Comparison of ENCODE assay signal across 10 cellular contexts in genomic region chr2:237860273-237860935, GRCh38. TPM values are rescaled to one million over a fixed set of nuclear protein-coding genes. Genes with fewer than 3 reads are reported as not detected.
A peak's percentile ranks its signal among the peaks of the same experiment; 100 is the strongest.
DNase-seq lines count a peak whose midpoint lies in the region; ATAC-seq, FAIRE-seq and TF ChIP-seq lines count a peak whose summit lies in the region.
"Had no signal": no experiment of that assay in that cellular context is flagged by ENCODE, and none has a peak within 500 bp of the region (broad histone marks: within the 10 kb centered on the region; RNA-seq: fewer than 3 reads in every experiment).

No MANE protein-coding gene starts in this region.

- no peak for ATAC-seq in activated CD4-positive, alpha-beta T cell treated with anti-CD3 and anti-CD28 coated beads for 36 hours

- H3K4me3 Mint-ChIP-seq in activated CD4-positive, alpha-beta T cell treated with anti-CD3 and anti-CD28 coated beads for 36 hours: peak overlapping the region; percentile 29

- CTCF ChIA-PET in activated CD4-positive, alpha-beta T cell treated with anti-CD3 and anti-CD28 coated beads for 36 hours (lab: Charles Lee): no interaction called here

- H3K4me3 ChIP-seq in adipocyte (ENCODE audit: low read length): peak overlapping the region; percentile 77
- peak overlapping the region; percentile 30 to 37 for H3K4me3 ChIP-seq in kidney (ENCODE audit: low read length in 2 of 2)
- H3K4me3 ChIP-seq in stomach smooth muscle (ENCODE audit: low read length in 2 of 2): peak overlapping the region; percentile 83 to 92

- H3K4me1 Mint-ChIP-seq in activated CD4-positive, alpha-beta T cell treated with anti-CD3 and anti-CD28 coated beads for 36 hours: peaks cover 15% of the 10 kb centered on the region

- peaks cover 29% of the 10 kb centered on the region for H3K27me3 Mint-ChIP-seq in activated CD4-positive, alpha-beta T cell treated with anti-CD3 and anti-CD28 coated beads for 36 hours

- H3K27ac Mint-ChIP-seq in activated CD4-positive, alpha-beta T cell treated with anti-CD3 and anti-CD28 coated beads for 36 hours: no peak overlapping the region
- H3K27ac Mint-ChIP-seq: CD8-positive, alpha-beta memory T cell had no signal

- TF ChIP-seq CTCF in kidney (IDR thresholded peaks at IDR 0.05; ENCODE audit: borderline replicate concordance, extremely low read depth, insufficient read depth): no peak

- peaks cover 18% of the 10 kb centered on the region for H3K27me3 ChIP-seq in adipocyte (replicated peaks; ENCODE audit: control insufficient read depth, insufficient read depth, low read length)
- H3K27me3 ChIP-seq in stomach smooth muscle (ENCODE audit: control insufficient read depth in 1 of 2, insufficient read depth in 2 of 2, low read length in 2 of 2): no peaks in the 10 kb centered on the region

- DNase-seq in activated CD4-positive, alpha-beta T cell treated with anti-CD3 and anti-CD28 coated beads for 36 hours: no peak
- DNase-seq in activated CD4-positive, alpha-beta T cell treated with anti-CD3 and anti-CD28 coated beads, Interleukin-2, amount 50 U/mL, for 48 hours: no peak
- no peak for DNase-seq in adipocyte (ENCODE audit: low read depth)
- no peak for DNase-seq in kidney
- DNase-seq in NCI-H2171 (lab: John Stamatoyannopoulos, UW): no peak
- DNase-seq in NCI-H1092 (lab: John Stamatoyannopoulos, UW): no peak
- no peak for DNase-seq in iPS-NIHi11 (ENCODE audit: low spot score)
- DNase-seq: CD8-positive, alpha-beta memory T cell had no signal

- H3K9me3 ChIP-seq in adipocyte (ENCODE audit: control insufficient read depth, low read length) (no peaks in the 10 kb centered on the region), kidney (ENCODE audit: control insufficient read depth in 1 of 2, low read length in 2 of 2) (no peaks in the 10 kb centered on the region), stomach smooth muscle (ENCODE audit: control insufficient read depth in 2 of 2, low read length in 2 of 2) (no peaks in the 10 kb centered on the region)

- POLR2A ChIA-PET in activated CD4-positive, alpha-beta T cell treated with anti-CD3 and anti-CD28 coated beads for 36 hours (lab: Charles Lee): interaction anchor here (0.5 kb wide), 1 partner anchor 29 kb away, joined by 4 read pairs; no protein-coding TSS in a partner anchor

- intact Hi-C loops in activated CD4-positive, alpha-beta T cell treated with anti-CD3 and anti-CD28 coated beads for 36 hours (cut with DNase I, micrococcal nuclease): no loop called here
- intact Hi-C loops in kidney (cut with DNase I): loop anchor here (10.0 kb wide), 1 partner anchor 404 kb away; no protein-coding TSS in a partner anchor

- H3K4me1 ChIP-seq in adipocyte (ENCODE audit: control insufficient read depth, insufficient read depth, low read length) (no peaks in the 10 kb centered on the region), kidney (ENCODE audit: control insufficient read depth in 1 of 2, insufficient read depth in 1 of 2, low read depth in 1 of 2, low read length in 2 of 2) (peaks cover 0 to 2% of the 10 kb centered on the region in 2 donors), stomach smooth muscle (ENCODE audit: control insufficient read depth, insufficient read depth, low read length) (peaks cover 47% of the 10 kb centered on the region)

- no peaks in the 10 kb centered on the region for H3K9me3 Mint-ChIP-seq in activated CD4-positive, alpha-beta T cell treated with anti-CD3 and anti-CD28 coated beads for 36 hours (ENCODE audit: low read depth)
- H3K9me3 Mint-ChIP-seq: CD8-positive, alpha-beta memory T cell had no signal

- FAIRE-seq in kidney (lab: Jason Lieb, UNC): no peak
- FAIRE-seq: bronchial epithelial cell had no signal

- H3K36me3 Mint-ChIP-seq in activated CD4-positive, alpha-beta T cell treated with anti-CD3 and anti-CD28 coated beads for 36 hours (ENCODE audit: low read depth): no peaks in the 10 kb centered on the region
- H3K36me3 Mint-ChIP-seq: CD8-positive, alpha-beta memory T cell had no signal

- H3K27ac ChIP-seq in kidney (ENCODE audit: low read depth in 2 of 2, low read length in 2 of 2) (peak overlapping the region; percentile 22 to 28), stomach smooth muscle (ENCODE audit: low read length) (peak overlapping the region; percentile 94)

- H3K36me3 ChIP-seq in adipocyte (ENCODE audit: control insufficient read depth, insufficient read depth, low read length, severe bottlenecking): no peaks in the 10 kb centered on the region
- no peaks in the 10 kb centered on the region for H3K36me3 ChIP-seq in kidney (ENCODE audit: control insufficient read depth in 1 of 2, insufficient read depth in 2 of 2, low read length in 2 of 2)
- H3K36me3 ChIP-seq in stomach smooth muscle (ENCODE audit: control insufficient read depth in 2 of 2, insufficient read depth in 2 of 2, low read length in 2 of 2): no peaks in the 10 kb centered on the region

- H3K9ac ChIP-seq in adipocyte (ENCODE audit: low read length) (peak overlapping the region; percentile 38), kidney (ENCODE audit: low read length in 2 of 2) (peak overlapping the region in 1 of 2 donors; percentile 51), stomach smooth muscle (ENCODE audit: low read length in 2 of 2) (peak overlapping the region; percentile 79 to 90)

RNA-seq across cellular contexts. Expression of gene RAMP1, which starts 1.0 kb away (rescaled TPM):
- total RNA-seq in activated CD4-positive, alpha-beta T cell treated with anti-CD3 and anti-CD28 coated beads for 36 hours: under 1 TPM; 0.30 to 0.32 TPM
- total RNA-seq in kidney: 8.8 TPM
- polyA plus RNA-seq in kidney (ENCODE audit: insufficient read depth, low read depth, low replicate concordance): 17.3 TPM

Comparison
In these comparisons a context has a peak if more than half of its experiments do, and no peak if none do; other contexts are left out.
1. H3K4me3 ChIP-seq: peak in every context shown above with its lines; median percentile 88 in stomach smooth muscle; 77 in adipocyte; 34 in kidney.